8 cellular contexts compared by ENCODE assay signal in genomic region chr1:31669786-31670582, GRCh38. TPM values are rescaled to one million over a fixed set of nuclear protein-coding genes. Genes with fewer than 3 reads are reported as not detected.
DNase-seq lines count a peak whose midpoint lies in the region; ATAC-seq, FAIRE-seq and TF ChIP-seq lines count a peak whose summit lies in the region.

No MANE protein-coding gene starts in this region.

- H3K9ac ChIP-seq in liver (ENCODE audit: low read depth in 1 of 2, low read length in 2 of 2) (no peak overlapping the region), HepG2 (ENCODE audit: insufficient read depth, low read depth, low read length) (no peak overlapping the region), adipocyte (ENCODE audit: low read length) (peak overlapping the region; percentile 37)

- H3K36me3 ChIP-seq in liver (ENCODE audit: control insufficient read depth in 4 of 4, insufficient read depth in 3 of 4, low read depth in 1 of 4, low read length in 3 of 4) (no peaks in the 10 kb centered on the region), HepG2 (replicated peaks in 1 of 2; ENCODE audit: control insufficient read depth in 1 of 2, insufficient read depth in 2 of 2, low read length in 2 of 2) (no peaks in the 10 kb centered on the region), adipocyte (ENCODE audit: control insufficient read depth, insufficient read depth, low read length, severe bottlenecking) (peaks cover 68% of the 10 kb centered on the region), prostate gland (no peaks in the 10 kb centered on the region)

- TF ChIP-seq CTCF in liver (IDR thresholded peaks at IDR 0.05; ENCODE audit: low read depth, low read length, missing input control) (no peak), HepG2 (CRISPR knock-in tag; IDR thresholded peaks at IDR 0.05) (no peak), prostate gland (IDR thresholded peaks at IDR 0.05) (no peak)

- 11% methylated on average over 29 of the region's 29 CpGs for WGBS in liver
- WGBS in HepG2 (ENCODE audit: low lambda C conversion rate) = 85% methylated on average over 29 of the region's 29 CpGs
- 3% methylated on average over 29 of the region's 29 CpGs for WGBS in prostate gland

- TF ChIP-seq EP300 in HepG2 (IDR thresholded peaks at IDR 0.05; ENCODE audit: low read depth in 2 of 2, low read length in 2 of 2) (no peak), HepG2 (CRISPR knock-in tag; IDR thresholded peaks at IDR 0.05; ENCODE audit: borderline replicate concordance) (no peak)

- H3K27ac ChIP-seq in liver (ENCODE audit: low read depth in 1 of 2, low read length in 2 of 2) = no peak overlapping the region
- no peak overlapping the region for H3K27ac ChIP-seq in HepG2 (ENCODE audit: extremely low read length, insufficient read depth, low read length)
- H3K27ac ChIP-seq in prostate gland = peak overlapping the region; percentile 62 to 72

- peak; percentile 22 to 51 for TF ChIP-seq RAD21 in liver (IDR thresholded peaks at IDR 0.05)
- no peak for TF ChIP-seq RAD21 in HepG2 (CRISPR knock-in tag; IDR thresholded peaks at IDR 0.05)

- no peaks in the 10 kb centered on the region for H3K27me3 ChIP-seq in liver (ENCODE audit: control insufficient read depth in 4 of 4, insufficient read depth in 4 of 4, low read length in 3 of 4)
- H3K27me3 ChIP-seq in HepG2 (ENCODE audit: control insufficient read depth in 1 of 2, insufficient read depth in 2 of 2, low read length in 2 of 2) = no peaks in the 10 kb centered on the region
- H3K27me3 ChIP-seq in adipocyte (replicated peaks; ENCODE audit: control insufficient read depth, insufficient read depth, low read length) = no peaks in the 10 kb centered on the region
- no peaks in the 10 kb centered on the region for H3K27me3 ChIP-seq in prostate gland (replicated peaks; ENCODE audit: insufficient read depth)

- FAIRE-seq in HepG2 (lab: Jason Lieb, UNC) = no peak

- H3K79me2 ChIP-seq in HepG2 (ENCODE audit: insufficient read depth, low read length) = no peaks in the 10 kb centered on the region

- no peak overlapping the region for H3K4me2 ChIP-seq in HepG2 (ENCODE audit: low read depth, low read length)

- H3K9me3 ChIP-seq in liver (ENCODE audit: control insufficient read depth in 4 of 4, low read length in 3 of 4) (no peaks in the 10 kb centered on the region), HepG2 (ENCODE audit: low read length) (no peaks in the 10 kb centered on the region), adipocyte (ENCODE audit: control insufficient read depth, low read length) (no peaks in the 10 kb centered on the region), prostate gland (no peaks in the 10 kb centered on the region)

- CTCF ChIA-PET in HepG2 (lab: Yijun Ruan, JAX; ENCODE audit: low intra/inter-chr PET ratio, low total read pairs) = no interaction called here

- in situ Hi-C loops in HepG2 (cut with HindIII; ENCODE audit: extremely low pct_ligation_motif_present, low pct_unique_long_range_greater_than_20kb) = loop anchor here (5.0 kb wide), 2 partner anchors 32 to 117 kb away; partner anchors contain the start of gene COL16A1

- no TSS peak for BruUV-seq in HepG2 (replicated peaks; lab: Mats Ljungman, UMichigan)

- H3K4me1 ChIP-seq in liver (ENCODE audit: control insufficient read depth in 4 of 4, insufficient read depth in 4 of 4, low read length in 3 of 4) (peaks cover 0 to 9% (median 2%) of the 10 kb centered on the region in 4 donors), HepG2 (ENCODE audit: insufficient read depth, low read length) (peaks cover 10% of the 10 kb centered on the region), adipocyte (ENCODE audit: control insufficient read depth, insufficient read depth, low read length) (peaks cover 49% of the 10 kb centered on the region), prostate gland (replicated peaks) (peaks cover 2% of the 10 kb centered on the region)

- H4K20me1 ChIP-seq in HepG2 (ENCODE audit: insufficient read depth, low read length) = no peaks in the 10 kb centered on the region

- H2AFZ ChIP-seq in HepG2 (ENCODE audit: low read length) = no peak overlapping the region

- intact Hi-C loops in HepG2 (cut with micrococcal nuclease; ENCODE audit: unreplicated experiment) = no loop called here
- intact Hi-C loops in Right ventricle myocardium inferior (cut with DNase I) = loop anchor here (1.0 to 5.0 kb wide), 3 partner anchors 45 to 292 kb away; partner anchors contain the start of gene ADGRB2
- intact Hi-C loops in prostate gland (cut with DNase I) = loop anchor here (5.0 kb wide), 1 partner anchor 402 kb away; the partner anchor contains the start of gene TMEM39B

- TF ChIP-seq POLR2A in HepG2 (IDR thresholded peaks at IDR 0.05; ENCODE audit: insufficient read depth in 1 of 2, low read depth in 2 of 2, low read length in 2 of 2) (no peak), prostate gland (IDR thresholded peaks at IDR 0.05) (peak; percentile 41)

- DNase-seq in HepG2 (ENCODE audit: low spot score) = no peak
- DNase-seq in NOMO-1 treated with DMSO at 0.1 percent for 48 hours (lab: John Stamatoyannopoulos, UW; ENCODE audit: unreplicated experiment) = peak; percentile 19
- peak; percentile 15 for DNase-seq in adipocyte (ENCODE audit: low read depth)
- DNase-seq in Right ventricle myocardium inferior (ENCODE audit: missing footprints) = peak; percentile 72
- DNase-seq in prostate gland (ENCODE audit: low spot score) = peak; percentile 91
- no peak for DNase-seq in HuH-7.5 (ENCODE audit: low spot score)

- POLR2A ChIA-PET in HepG2 (lab: Yijun Ruan, JAX) = interaction anchor here (1.4 kb wide), 1 partner anchor 31 kb away, joined by 7 read pairs; no protein-coding TSS in a partner anchor

- no peak overlapping the region for H3K4me3 ChIP-seq in liver (ENCODE audit: low read depth in 1 of 3, low read length in 3 of 3)
- H3K4me3 ChIP-seq in HepG2 (replicated peaks in 1 of 3; ENCODE audit: insufficient read depth in 1 of 3, low read depth in 2 of 3, low read length in 3 of 3) = no peak overlapping the region
- H3K4me3 ChIP-seq in adipocyte (ENCODE audit: low read length) = no peak overlapping the region
- H3K4me3 ChIP-seq in prostate gland = peak overlapping the region; percentile 4 to 15

- ATAC-seq in HepG2 (no peak), Right ventricle myocardium inferior (peak; percentile 70), GM21528 (IDR thresholded peaks at IDR 0.05; ENCODE audit: low FRiP score, unreplicated experiment) (no peak)

RNA-seq across cellular contexts. Expression of gene PEF1, which starts 25.3 kb away (rescaled TPM):
- total RNA-seq in liver = 10 to 100 TPM; 30.4 to 34.1 TPM
- 10 to 100 TPM; 27.7 to 46.8 TPM for polyA plus RNA-seq in liver
- 57.1 and 85.7 TPM in 2 replicates for total RNA-seq in HepG2 (2016; rRNA removed; fragmentation: Illumina TruSeq; extraction: Trizol)
- total RNA-seq in HepG2 (2016; cell fraction: cytosol; rRNA removed; fragmentation: Illumina TruSeq; extraction: Trizol; ENCODE audit: low read depth) = 16.0 and 19.1 TPM in 2 replicates
- total RNA-seq in HepG2 (2016; cell fraction: insoluble cytoplasmic fraction; rRNA removed; fragmentation: Illumina TruSeq; extraction: Trizol) = 57.5 and 91.4 TPM in 2 replicates
- 33.1 and 34.7 TPM in 2 replicates for total RNA-seq in HepG2 (2016; cell fraction: membrane; rRNA removed; fragmentation: Illumina TruSeq; extraction: Trizol)
- 28.3 and 31.4 TPM in 2 replicates for total RNA-seq in HepG2 (2016; cell fraction: nucleus; rRNA removed; fragmentation: Illumina TruSeq; extraction: Trizol)
- polyA plus RNA-seq in HepG2 (2011; rRNA removed) = 57.8 and 69.0 TPM in 2 replicates
- polyA plus RNA-seq in HepG2 (2011; cell fraction: cytosol; rRNA removed) = 59.1 and 66.1 TPM in 2 replicates
- polyA plus RNA-seq in HepG2 (2011; cell fraction: nucleus; rRNA removed) = 28.9 TPM in 2 replicates
- 26.2 and 40.7 TPM in 2 replicates for polyA plus RNA-seq in HepG2 (2012)
- 17.0 and 18.2 TPM in 2 replicates for polyA plus RNA-seq in HepG2 (2016; cell fraction: cytosol; fragmentation: Illumina TruSeq; extraction: Trizol; ENCODE audit: low read depth)
- polyA plus RNA-seq in HepG2 (2016; cell fraction: insoluble cytoplasmic fraction; fragmentation: Illumina TruSeq; extraction: Trizol; ENCODE audit: low read depth) = 103 and 109 TPM in 2 replicates
- 29.6 and 30.9 TPM in 2 replicates for polyA plus RNA-seq in HepG2 (2016; cell fraction: membrane; fragmentation: Illumina TruSeq; extraction: Trizol; ENCODE audit: low read depth)
- 43.9 and 48.1 TPM in 2 replicates for polyA plus RNA-seq in HepG2 (2016; cell fraction: nucleus; fragmentation: Illumina TruSeq; extraction: Trizol; ENCODE audit: insufficient read depth, low read depth)
- 137 and 154 TPM in 2 replicates for polyA minus RNA-seq in HepG2 (2011; rRNA and poly(A)+ RNA removed; ENCODE audit: low replicate concordance)
- 28.9 and 36.0 TPM in 2 replicates for polyA minus RNA-seq in HepG2 (2011; cell fraction: cytosol; rRNA and poly(A)+ RNA removed)
- 14.2 and 17.9 TPM in 2 replicates for polyA minus RNA-seq in HepG2 (2011; cell fraction: nucleus; rRNA and poly(A)+ RNA removed)
- total RNA-seq in Right ventricle myocardium inferior = 34.9 TPM
- 10 to 100 TPM; 83.1 to 99.5 TPM for total RNA-seq in prostate gland

RNA-seq across cellular contexts. Expression of gene COL16A1, which starts 33.8 kb away (rescaled TPM):
- total RNA-seq in liver = 1 to 10 TPM; 3.0 to 3.8 TPM
- polyA plus RNA-seq in liver = 1 to 10 TPM in 1 of 2 donors, under 1 TPM in 1; 0.43 to 1.7 TPM
- 2.0 and 12.2 TPM in 2 replicates for total RNA-seq in HepG2 (2016; rRNA removed; fragmentation: Illumina TruSeq; extraction: Trizol)
- total RNA-seq in HepG2 (2016; cell fraction: cytosol; rRNA removed; fragmentation: Illumina TruSeq; extraction: Trizol; ENCODE audit: low read depth) = 0.61 and 0.62 TPM in 2 replicates
- total RNA-seq in HepG2 (2016; cell fraction: insoluble cytoplasmic fraction; rRNA removed; fragmentation: Illumina TruSeq; extraction: Trizol) = 2.0 and 13.0 TPM in 2 replicates
- 0.76 and 1.1 TPM in 2 replicates for total RNA-seq in HepG2 (2016; cell fraction: membrane; rRNA removed; fragmentation: Illumina TruSeq; extraction: Trizol)
- 18.2 and 22.6 TPM in 2 replicates for total RNA-seq in HepG2 (2016; cell fraction: nucleus; rRNA removed; fragmentation: Illumina TruSeq; extraction: Trizol)
- polyA plus RNA-seq in HepG2 (2011; rRNA removed) = 4.3 and 5.1 TPM in 2 replicates
- polyA plus RNA-seq in HepG2 (2011; cell fraction: cytosol; rRNA removed) = 0.54 and 0.85 TPM in 2 replicates
- polyA plus RNA-seq in HepG2 (2011; cell fraction: nucleus; rRNA removed) = 61.1 and 62.0 TPM in 2 replicates
- 4.7 and 5.1 TPM in 2 replicates for polyA plus RNA-seq in HepG2 (2012)
- polyA plus RNA-seq in HepG2 (2016; cell fraction: cytosol; fragmentation: Illumina TruSeq; extraction: Trizol; ENCODE audit: low read depth) = 0.29 and 0.41 TPM in 2 replicates
- 1.5 and 2.3 TPM in 2 replicates for polyA plus RNA-seq in HepG2 (2016; cell fraction: insoluble cytoplasmic fraction; fragmentation: Illumina TruSeq; extraction: Trizol; ENCODE audit: low read depth)
- polyA plus RNA-seq in HepG2 (2016; cell fraction: membrane; fragmentation: Illumina TruSeq; extraction: Trizol; ENCODE audit: low read depth) = 0.43 and 0.78 TPM in 2 replicates
- polyA plus RNA-seq in HepG2 (2016; cell fraction: nucleus; fragmentation: Illumina TruSeq; extraction: Trizol; ENCODE audit: insufficient read depth, low read depth) = 57.7 and 64.7 TPM in 2 replicates
- 1.4 and 4.1 TPM in 2 replicates for polyA minus RNA-seq in HepG2 (2011; rRNA and poly(A)+ RNA removed; ENCODE audit: low replicate concordance)
- 0.69 and 1.6 TPM in 2 replicates for polyA minus RNA-seq in HepG2 (2011; cell fraction: cytosol; rRNA and poly(A)+ RNA removed)
- 6.8 and 10.1 TPM in 2 replicates for polyA minus RNA-seq in HepG2 (2011; cell fraction: nucleus; rRNA and poly(A)+ RNA removed)
- 12.7 TPM for total RNA-seq in Right ventricle myocardium inferior
- 10 to 100 TPM; 45.3 to 89.4 TPM for total RNA-seq in prostate gland

RNA-seq across cellular contexts. Expression of gene HCRTR1, which starts 52.5 kb away (rescaled TPM):
- total RNA-seq in liver = not detected
- under 1 TPM in 1 of 2 donors, not detected in 1; 0.06 TPM for polyA plus RNA-seq in liver
- total RNA-seq in HepG2 (2016; rRNA removed; fragmentation: Illumina TruSeq; extraction: Trizol) = not detected in 2 replicates
- total RNA-seq in HepG2 (2016; cell fraction: cytosol; rRNA removed; fragmentation: Illumina TruSeq; extraction: Trizol; ENCODE audit: low read depth) = not detected in 2 replicates
- not detected in 2 replicates for total RNA-seq in HepG2 (2016; cell fraction: insoluble cytoplasmic fraction; rRNA removed; fragmentation: Illumina TruSeq; extraction: Trizol)
- total RNA-seq in HepG2 (2016; cell fraction: membrane; rRNA removed; fragmentation: Illumina TruSeq; extraction: Trizol) = not detected in 2 replicates
- not detected in 2 replicates for total RNA-seq in HepG2 (2016; cell fraction: nucleus; rRNA removed; fragmentation: Illumina TruSeq; extraction: Trizol)
- 0.05 TPM in 1 of 2 replicates, not detected in the other for polyA plus RNA-seq in HepG2 (2011; rRNA removed)
- polyA plus RNA-seq in HepG2 (2011; cell fraction: cytosol; rRNA removed) = 0.03 TPM in 1 of 2 replicates, not detected in the other
- polyA plus RNA-seq in HepG2 (2011; cell fraction: nucleus; rRNA removed) = 0.13 and 0.23 TPM in 2 replicates
- 0.07 TPM in 1 of 2 replicates, not detected in the other for polyA plus RNA-seq in HepG2 (2012)
- polyA plus RNA-seq in HepG2 (2016; cell fraction: cytosol; fragmentation: Illumina TruSeq; extraction: Trizol; ENCODE audit: low read depth) = not detected in 2 replicates
- polyA plus RNA-seq in HepG2 (2016; cell fraction: insoluble cytoplasmic fraction; fragmentation: Illumina TruSeq; extraction: Trizol; ENCODE audit: low read depth) = not detected in 2 replicates
- not detected in 2 replicates for polyA plus RNA-seq in HepG2 (2016; cell fraction: membrane; fragmentation: Illumina TruSeq; extraction: Trizol; ENCODE audit: low read depth)
- polyA plus RNA-seq in HepG2 (2016; cell fraction: nucleus; fragmentation: Illumina TruSeq; extraction: Trizol; ENCODE audit: insufficient read depth, low read depth) = not detected in 2 replicates
- polyA minus RNA-seq in HepG2 (2011; rRNA and poly(A)+ RNA removed; ENCODE audit: low replicate concordance) = not detected in 2 replicates
- not detected in 2 replicates for polyA minus RNA-seq in HepG2 (2011; cell fraction: cytosol; rRNA and poly(A)+ RNA removed)
- not detected in 2 replicates for polyA minus RNA-seq in HepG2 (2011; cell fraction: nucleus; rRNA and poly(A)+ RNA removed)
- 0.49 TPM for total RNA-seq in Right ventricle myocardium inferior
- not detected for total RNA-seq in prostate gland

Comparison
In these comparisons a context has a peak if more than half of its experiments do, and no peak if none do; other contexts are left out.
1. H3K27ac ChIP-seq: peak in prostate gland (2 of 2); none in liver (0 of 2) and HepG2 (single experiment).
2. H3K4me3 ChIP-seq: peak in prostate gland (2 of 2); none in liver (0 of 3), HepG2 (0 of 3) and adipocyte (single experiment).
3. DNase-seq: peak in NOMO-1 treated with DMSO at 0.1 percent for 48 hours (single experiment), adipocyte (single experiment), Right ventricle myocardium inferior (single experiment) and prostate gland (single experiment); none in HepG2 (single experiment) and HuH-7.5 (single experiment).